Comparison of ENCODE assay signal across 8 cellular contexts in genomic region chr22:19663286-19663815, GRCh38. TPM values are rescaled to one million over a fixed set of nuclear protein-coding genes. Genes with fewer than 3 reads are reported as not detected.
A peak's percentile ranks its signal among the peaks of the same experiment; 100 is the strongest.
DNase-seq lines count a peak whose midpoint lies in the region; ATAC-seq, FAIRE-seq and TF ChIP-seq lines count a peak whose summit lies in the region.

No MANE protein-coding gene starts in this region.

- in situ Hi-C loops in HepG2 (cut with HindIII; ENCODE audit: extremely low pct_ligation_motif_present, low pct_unique_long_range_greater_than_20kb): no loop called here

- no peaks in the 10 kb centered on the region for H3K9me3 Mint-ChIP-seq in astrocyte (ENCODE audit: unreplicated experiment)
- H3K9me3 Mint-ChIP-seq in activated naive CD8-positive, alpha-beta T cell treated with anti-CD3 and anti-CD28 coated beads, Interleukin-2, amount 50 U/mL, for 24 hours: no peaks in the 10 kb centered on the region

- no peaks in the 10 kb centered on the region for H4K20me1 ChIP-seq in BLaER1 treated with 17β-estradiol and CSF1 and Interleukin-3, amounts not matched to agents 10 nM and 100 nM
- H4K20me1 ChIP-seq in astrocyte (ENCODE audit: insufficient read depth, low read length): no peaks in the 10 kb centered on the region
- no peaks in the 10 kb centered on the region; the same call in 1 of the 2 replicates for H4K20me1 ChIP-seq in HepG2 (ENCODE audit: insufficient read depth, low read length)

- no peaks in the 10 kb centered on the region for H3K79me2 ChIP-seq in astrocyte (ENCODE audit: insufficient read depth, low read length)
- no peaks in the 10 kb centered on the region for H3K79me2 ChIP-seq in HepG2 (ENCODE audit: insufficient read depth, low read length)

- TF ChIP-seq EP300 in HepG2 (IDR thresholded peaks at IDR 0.05; ENCODE audit: low read depth in 2 of 2, low read length in 2 of 2) (no peak), HepG2 (CRISPR knock-in tag; IDR thresholded peaks at IDR 0.05; ENCODE audit: borderline replicate concordance) (no peak)

- ATAC-seq in HepG2: peak; percentile 54; the same call in 2 of the 3 replicates
- ATAC-seq in activated naive CD8-positive, alpha-beta T cell treated with anti-CD3 and anti-CD28 coated beads, Interleukin-2, amount 50 U/mL, for 24 hours: no peak
- no peak for ATAC-seq in HG03095 (IDR thresholded peaks at IDR 0.05; ENCODE audit: unreplicated experiment)
- ATAC-seq in HG02642 (IDR thresholded peaks at IDR 0.05; ENCODE audit: poor library complexity, unreplicated experiment): no peak

- H3K4me2 ChIP-seq in BLaER1 treated with 17β-estradiol and CSF1 and Interleukin-3, amounts not matched to agents 10 nM and 100 nM: peak overlapping the region; percentile 56 to 89 (median 78)
- H3K4me2 ChIP-seq in astrocyte (ENCODE audit: low read length) (peak overlapping the region; percentile 73), HepG2 (ENCODE audit: low read depth, low read length) (no peak overlapping the region)

- DNase-seq in LNCaP clone FGC (ENCODE audit: low read depth) (peak; percentile 50), astrocyte (ENCODE audit: low read depth) (peak; percentile 83), HepG2 (ENCODE audit: low spot score) (no peak), occipital lobe (lab: John Stamatoyannopoulos, UW) (no peak)
- no peak for DNase-seq in activated naive CD8-positive, alpha-beta T cell treated with anti-CD3 and anti-CD28 coated beads, Interleukin-2, amount 50 U/mL, for 24 hours

- no peaks in the 10 kb centered on the region for H3K36me3 Mint-ChIP-seq in astrocyte (ENCODE audit: low read depth, unreplicated experiment)
- no peaks in the 10 kb centered on the region for H3K36me3 Mint-ChIP-seq in activated naive CD8-positive, alpha-beta T cell treated with anti-CD3 and anti-CD28 coated beads, Interleukin-2, amount 50 U/mL, for 24 hours (ENCODE audit: low read depth)

- peaks cover 13 to 67% (median 51%) of the 10 kb centered on the region in 10 experiments for H3K4me1 ChIP-seq in BLaER1 treated with 17β-estradiol and CSF1 and Interleukin-3, amounts not matched to agents 10 nM and 100 nM
- H3K4me1 ChIP-seq in astrocyte (ENCODE audit: insufficient read depth, low read length): peaks cover 42% of the 10 kb centered on the region
- no peaks in the 10 kb centered on the region for H3K4me1 ChIP-seq in HepG2 (ENCODE audit: insufficient read depth, low read length)

- H3K27ac ChIP-seq in BLaER1 treated with 17β-estradiol and CSF1 and Interleukin-3, amounts not matched to agents 10 nM and 100 nM: peak overlapping the region in 7 of 11 experiments; percentile 2 to 75 (median 62); a peak in 9 of 22 replicates
- peak overlapping the region; percentile 61 for H3K27ac ChIP-seq in astrocyte (ENCODE audit: low read depth, low read length)
- no peak overlapping the region for H3K27ac ChIP-seq in HepG2 (ENCODE audit: extremely low read length, insufficient read depth, low read length)

- peaks cover 11% of the 10 kb centered on the region for H3K4me1 Mint-ChIP-seq in astrocyte (ENCODE audit: low read depth, unreplicated experiment)
- H3K4me1 Mint-ChIP-seq in activated naive CD8-positive, alpha-beta T cell treated with anti-CD3 and anti-CD28 coated beads, Interleukin-2, amount 50 U/mL, for 24 hours: no peaks in the 10 kb centered on the region

- H3K27me3 ChIP-seq in BLaER1 treated with 17β-estradiol and CSF1 and Interleukin-3, amounts not matched to agents 10 nM and 100 nM: no peaks in the 10 kb centered on the region
- no peaks in the 10 kb centered on the region for H3K27me3 ChIP-seq in astrocyte (ENCODE audit: insufficient read depth, low read length)
- peaks cover 6 to 50% of the 10 kb centered on the region in 2 experiments; a peak in 4 of 5 replicates for H3K27me3 ChIP-seq in HepG2 (ENCODE audit: control insufficient read depth in 1 of 2, insufficient read depth in 2 of 2, low read length in 2 of 2)

- H3K9ac ChIP-seq in BLaER1 treated with 17β-estradiol and CSF1 and Interleukin-3, amounts not matched to agents 10 nM and 100 nM: peak overlapping the region in 6 of 11 experiments; percentile 29 to 65 (median 56); a peak in 7 of 22 replicates
- H3K9ac ChIP-seq in astrocyte (ENCODE audit: low read length): peak overlapping the region; percentile 59
- no peak overlapping the region for H3K9ac ChIP-seq in HepG2 (ENCODE audit: insufficient read depth, low read depth, low read length)

- no peak for TF ChIP-seq POLR2A in HepG2 (IDR thresholded peaks at IDR 0.05; ENCODE audit: insufficient read depth in 1 of 2, low read depth in 2 of 2, low read length in 2 of 2)

- no peak for TF ChIP-seq RAD21 in HepG2 (CRISPR knock-in tag; IDR thresholded peaks at IDR 0.05)

- 5% methylated on average over 3 of the region's 6 CpGs for WGBS in HepG2 (ENCODE audit: low lambda C conversion rate)

- intact Hi-C loops in HepG2 (cut with micrococcal nuclease; ENCODE audit: unreplicated experiment): no loop called here

- no peak overlapping the region for H3K4me3 Mint-ChIP-seq in astrocyte (ENCODE audit: unreplicated experiment)
- no peak overlapping the region for H3K4me3 Mint-ChIP-seq in activated naive CD8-positive, alpha-beta T cell treated with anti-CD3 and anti-CD28 coated beads, Interleukin-2, amount 50 U/mL, for 24 hours

- H3K36me3 ChIP-seq in BLaER1 treated with 17β-estradiol and CSF1 and Interleukin-3, amounts not matched to agents 10 nM and 100 nM: no peaks in the 10 kb centered on the region
- no peaks in the 10 kb centered on the region for H3K36me3 ChIP-seq in astrocyte (ENCODE audit: insufficient read depth, low read length)
- no peaks in the 10 kb centered on the region for H3K36me3 ChIP-seq in HepG2 (replicated peaks in 1 of 2; ENCODE audit: control insufficient read depth in 1 of 2, insufficient read depth in 2 of 2, low read length in 2 of 2)

- POLR2A ChIA-PET in HepG2 (lab: Yijun Ruan, JAX): no interaction called here

- no TSS peak for BruUV-seq in HepG2 (replicated peaks; lab: Mats Ljungman, UMichigan)

- no peak for TF ChIP-seq CTCF in LNCaP clone FGC (IDR thresholded peaks at IDR 0.05; ENCODE audit: control insufficient read depth, extremely low read depth, insufficient read depth)
- TF ChIP-seq CTCF in astrocyte (IDR thresholded peaks at IDR 0.05; ENCODE audit: insufficient read depth, low read depth, low read length): no peak
- no peak for TF ChIP-seq CTCF in HepG2 (CRISPR knock-in tag; IDR thresholded peaks at IDR 0.05)

- peaks cover 27% of the 10 kb centered on the region for H3K27me3 Mint-ChIP-seq in astrocyte (ENCODE audit: low read depth, unreplicated experiment)
- peaks cover 4% of the 10 kb centered on the region for H3K27me3 Mint-ChIP-seq in activated naive CD8-positive, alpha-beta T cell treated with anti-CD3 and anti-CD28 coated beads, Interleukin-2, amount 50 U/mL, for 24 hours

- peak; percentile 80 for FAIRE-seq in astrocyte (lab: Jason Lieb, UNC)
- FAIRE-seq in HepG2 (lab: Jason Lieb, UNC): no peak

- CTCF ChIA-PET in HepG2 (lab: Yijun Ruan, JAX; ENCODE audit: low intra/inter-chr PET ratio, low total read pairs): no interaction called here

- H2AFZ ChIP-seq in astrocyte (ENCODE audit: low read depth, low read length): peak overlapping the region; percentile 34
- no peak overlapping the region for H2AFZ ChIP-seq in HepG2 (ENCODE audit: low read length)

- peak overlapping the region; percentile 30 for H3K27ac Mint-ChIP-seq in astrocyte (ENCODE audit: unreplicated experiment)
- no peak overlapping the region for H3K27ac Mint-ChIP-seq in activated naive CD8-positive, alpha-beta T cell treated with anti-CD3 and anti-CD28 coated beads, Interleukin-2, amount 50 U/mL, for 24 hours

- H3K9me3 ChIP-seq in BLaER1 treated with 17β-estradiol and CSF1 and Interleukin-3, amounts not matched to agents 10 nM and 100 nM (replicated peaks in 1 of 11): no peaks in the 10 kb centered on the region
- H3K9me3 ChIP-seq in astrocyte (ENCODE audit: insufficient read depth, low read depth, low read length) (no peaks in the 10 kb centered on the region), HepG2 (ENCODE audit: low read length) (no peaks in the 10 kb centered on the region)

- H3K4me3 ChIP-seq in BLaER1 treated with 17β-estradiol and CSF1 and Interleukin-3, amounts not matched to agents 10 nM and 100 nM: no peak overlapping the region
- no peak overlapping the region for H3K4me3 ChIP-seq in LNCaP clone FGC (ENCODE audit: low read depth, low read length)
- no peak overlapping the region for H3K4me3 ChIP-seq in astrocyte (ENCODE audit: insufficient read depth, low read depth, low read length)
- no peak overlapping the region for H3K4me3 ChIP-seq in HepG2 (replicated peaks in 1 of 3; ENCODE audit: insufficient read depth in 1 of 3, low read depth in 2 of 3, low read length in 3 of 3)

RNA-seq across cellular contexts. Expression of gene SEPTIN5, which starts 51.0 kb away (rescaled TPM):
- total RNA-seq in astrocyte (7.3 and 8.6 TPM in 2 replicates), HepG2 (2016; rRNA removed; fragmentation: Illumina TruSeq; extraction: Trizol) (not detected in 2 replicates), occipital lobe (167 TPM)
- 0.09 and 0.20 TPM in 2 replicates for total RNA-seq in HepG2 (2016; cell fraction: cytosol; rRNA removed; fragmentation: Illumina TruSeq; extraction: Trizol; ENCODE audit: low read depth)
- total RNA-seq in HepG2 (2016; cell fraction: insoluble cytoplasmic fraction; rRNA removed; fragmentation: Illumina TruSeq; extraction: Trizol): not detected in 2 replicates
- total RNA-seq in HepG2 (2016; cell fraction: membrane; rRNA removed; fragmentation: Illumina TruSeq; extraction: Trizol): 0.06 and 0.10 TPM in 2 replicates
- total RNA-seq in HepG2 (2016; cell fraction: nucleus; rRNA removed; fragmentation: Illumina TruSeq; extraction: Trizol): not detected in 2 replicates
- 0.33 and 0.55 TPM in 2 replicates for polyA plus RNA-seq in HepG2 (2011; rRNA removed)
- polyA plus RNA-seq in HepG2 (2011; cell fraction: cytosol; rRNA removed): 0.04 TPM in 1 of 2 replicates, not detected in the other
- 0.57 and 0.82 TPM in 2 replicates for polyA plus RNA-seq in HepG2 (2011; cell fraction: nucleus; rRNA removed)
- 0.08 TPM in 1 of 2 replicates, not detected in the other for polyA plus RNA-seq in HepG2 (2012)
- polyA plus RNA-seq in HepG2 (2016; cell fraction: cytosol; fragmentation: Illumina TruSeq; extraction: Trizol; ENCODE audit: low read depth): 0.15 and 0.23 TPM in 2 replicates
- polyA plus RNA-seq in HepG2 (2016; cell fraction: insoluble cytoplasmic fraction; fragmentation: Illumina TruSeq; extraction: Trizol; ENCODE audit: low read depth): not detected in 2 replicates
- polyA plus RNA-seq in HepG2 (2016; cell fraction: membrane; fragmentation: Illumina TruSeq; extraction: Trizol; ENCODE audit: low read depth): 0.23 and 0.58 TPM in 2 replicates
- polyA plus RNA-seq in HepG2 (2016; cell fraction: nucleus; fragmentation: Illumina TruSeq; extraction: Trizol; ENCODE audit: insufficient read depth, low read depth): 0.28 TPM in 1 of 2 replicates, not detected in the other
- polyA minus RNA-seq in HepG2 (2011; rRNA and poly(A)+ RNA removed; ENCODE audit: low replicate concordance): 1.0 and 1.5 TPM in 2 replicates
- not detected in 2 replicates for polyA minus RNA-seq in HepG2 (2011; cell fraction: cytosol; rRNA and poly(A)+ RNA removed)
- 0.77 TPM in 1 of 2 replicates, not detected in the other for polyA minus RNA-seq in HepG2 (2011; cell fraction: nucleus; rRNA and poly(A)+ RNA removed)

RNA-seq across cellular contexts. Expression of gene GP1BB, which starts 60.0 kb away (rescaled TPM):
- total RNA-seq in astrocyte: 0.95 and 2.8 TPM in 2 replicates
- not detected in 2 replicates for total RNA-seq in HepG2 (2016; rRNA removed; fragmentation: Illumina TruSeq; extraction: Trizol)
- total RNA-seq in HepG2 (2016; cell fraction: cytosol; rRNA removed; fragmentation: Illumina TruSeq; extraction: Trizol; ENCODE audit: low read depth): not detected in 2 replicates
- total RNA-seq in HepG2 (2016; cell fraction: insoluble cytoplasmic fraction; rRNA removed; fragmentation: Illumina TruSeq; extraction: Trizol): not detected in 2 replicates
- total RNA-seq in HepG2 (2016; cell fraction: membrane; rRNA removed; fragmentation: Illumina TruSeq; extraction: Trizol): 0.10 TPM in 1 of 2 replicates, not detected in the other
- total RNA-seq in HepG2 (2016; cell fraction: nucleus; rRNA removed; fragmentation: Illumina TruSeq; extraction: Trizol): not detected in 2 replicates
- 0.07 TPM in 1 of 2 replicates, not detected in the other for polyA plus RNA-seq in HepG2 (2011; rRNA removed)
- polyA plus RNA-seq in HepG2 (2011; cell fraction: cytosol; rRNA removed): 0.16 TPM in 1 of 2 replicates, not detected in the other
- polyA plus RNA-seq in HepG2 (2011; cell fraction: nucleus; rRNA removed): 0.47 TPM in 1 of 2 replicates, not detected in the other
- not detected in 2 replicates for polyA plus RNA-seq in HepG2 (2012)
- not detected in 2 replicates for polyA plus RNA-seq in HepG2 (2016; cell fraction: cytosol; fragmentation: Illumina TruSeq; extraction: Trizol; ENCODE audit: low read depth)
- polyA plus RNA-seq in HepG2 (2016; cell fraction: insoluble cytoplasmic fraction; fragmentation: Illumina TruSeq; extraction: Trizol; ENCODE audit: low read depth): not detected in 2 replicates
- polyA plus RNA-seq in HepG2 (2016; cell fraction: membrane; fragmentation: Illumina TruSeq; extraction: Trizol; ENCODE audit: low read depth): not detected in 2 replicates
- not detected in 2 replicates for polyA plus RNA-seq in HepG2 (2016; cell fraction: nucleus; fragmentation: Illumina TruSeq; extraction: Trizol; ENCODE audit: insufficient read depth, low read depth)
- 0.32 TPM in 1 of 2 replicates, not detected in the other for polyA minus RNA-seq in HepG2 (2011; rRNA and poly(A)+ RNA removed; ENCODE audit: low replicate concordance)
- polyA minus RNA-seq in HepG2 (2011; cell fraction: cytosol; rRNA and poly(A)+ RNA removed): not detected in 2 replicates
- not detected in 2 replicates for polyA minus RNA-seq in HepG2 (2011; cell fraction: nucleus; rRNA and poly(A)+ RNA removed)
- 21.8 TPM for total RNA-seq in occipital lobe

Comparison
In these comparisons a context has a peak if more than half of its experiments do, and no peak if none do; other contexts are left out.
1. DNase-seq: peak in LNCaP clone FGC (single experiment) and astrocyte (single experiment); none in HepG2 (single experiment), activated naive CD8-positive, alpha-beta T cell treated with anti-CD3 and anti-CD28 coated beads, Interleukin-2, amount 50 U/mL, for 24 hours (single experiment) and occipital lobe (single experiment).
2. RNA of gene SEPTIN5, which starts 51.0 kb away (total RNA-seq): 167 TPM in occipital lobe (single experiment); 7.3 to 8.6 TPM in astrocyte and 0.06 to 0.20 TPM in HepG2; every median in the first group is over 10 times any median in the second.